Comparison of ENCODE assay signal across 18 cellular contexts in genomic region chr1:33085332-33085731, GRCh38. TPM values are rescaled to one million over a fixed set of nuclear protein-coding genes. Genes with fewer than 3 reads are reported as not detected.
DNase-seq lines count a peak whose midpoint lies in the region; ATAC-seq, FAIRE-seq and TF ChIP-seq lines count a peak whose summit lies in the region.
"Had no signal": no experiment of that assay in that cellular context is flagged by ENCODE, and none has a peak within 500 bp of the region (broad histone marks: within the 10 kb centered on the region; RNA-seq: fewer than 3 reads in every experiment).

No MANE protein-coding gene starts in this region.

- peak overlapping the region in 1 of 2 donors; percentile 32 for H3K4me3 Mint-ChIP-seq in CD14-positive monocyte
- H3K4me3 Mint-ChIP-seq: CD4-positive, alpha-beta memory T cell had no signal

- peaks cover 23 to 40% (median 25%) of the 10 kb centered on the region in 3 donors for H3K27me3 Mint-ChIP-seq in CD14-positive monocyte (ENCODE audit: low read depth in 3 of 3)
- H3K27me3 Mint-ChIP-seq: CD4-positive, alpha-beta memory T cell had no signal

- no peak overlapping the region for H3K9ac ChIP-seq in neuronal stem cell (ENCODE audit: low read depth, low read length, poor library complexity)
- H3K9ac ChIP-seq: GM23248 had no signal

- H2AK5ac ChIP-seq in neuronal stem cell (ENCODE audit: low read depth, low read length): no peak overlapping the region

- no peak overlapping the region for H2BK12ac ChIP-seq in neuronal stem cell (ENCODE audit: low read length)

- H2BK5ac ChIP-seq in neuronal stem cell (ENCODE audit: low read length): no peak overlapping the region

- FAIRE-seq in A549 (lab: Jason Lieb, UNC): no peak
- FAIRE-seq: GM12878, GM18507, H54 had no signal

- no peak overlapping the region for H4K91ac ChIP-seq in neuronal stem cell (ENCODE audit: low read depth, low read length, poor library complexity)

- no peaks in the 10 kb centered on the region for H3K9me3 ChIP-seq in A549
- no peaks in the 10 kb centered on the region for H3K9me3 ChIP-seq in neuronal stem cell (replicated peaks in 1 of 2; ENCODE audit: control insufficient read depth in 2 of 2, insufficient read depth in 1 of 2, low read depth in 1 of 2, low read length in 2 of 2)
- no peaks in the 10 kb centered on the region for H3K9me3 ChIP-seq in A673 (ENCODE audit: low read depth, low read length, poor library complexity, severe bottlenecking)

- CTCF ChIA-PET in A549 (lab: Yijun Ruan, JAX): interaction anchor here (0.9 to 7.4 kb wide), 19 partner anchors 9 to 256 kb away, joined by 3 to 40 read pairs (median 7); no protein-coding TSS in a partner anchor
- CTCF ChIA-PET in A673 (lab: Charles Lee): interaction anchor here (0.7 kb wide), 1 partner anchor 214 kb away, joined by 3 read pairs; no protein-coding TSS in a partner anchor

- no peak overlapping the region for H2BK15ac ChIP-seq in neuronal stem cell (ENCODE audit: low read length)

- H4K8ac ChIP-seq in neuronal stem cell (ENCODE audit: low read depth, low read length): no peak overlapping the region

- H3K27ac ChIP-seq in A549 (no peak overlapping the region), dorsolateral prefrontal cortex (peak overlapping the region in 47 of 59 donors; percentile 6 to 92 (median 53)), neuronal stem cell (replicated peaks; ENCODE audit: low read length) (no peak overlapping the region), A673 (ENCODE audit: low read depth, low read length, poor library complexity, severe bottlenecking) (no peak overlapping the region)
- H3K27ac ChIP-seq: 22Rv1, GM23248 had no signal

- no peaks in the 10 kb centered on the region for H3K36me3 ChIP-seq in neuronal stem cell (replicated peaks in 1 of 2; ENCODE audit: control insufficient read depth in 2 of 2, insufficient read depth in 2 of 2, low read length in 2 of 2)
- H3K36me3 ChIP-seq in A673 (ENCODE audit: insufficient read depth, low read length, poor library complexity, severe bottlenecking): no peaks in the 10 kb centered on the region

- POLR2A ChIA-PET in A549 (lab: Yijun Ruan, JAX) (no interaction called here), A673 (lab: Charles Lee; ENCODE audit: low non-redundant PET) (no interaction called here)

- H3K27me3 ChIP-seq in dorsolateral prefrontal cortex (no peaks in the 10 kb centered on the region), neuronal stem cell (ENCODE audit: control insufficient read depth in 3 of 3, insufficient read depth in 3 of 3, low read depth in 1 of 3, low read length in 3 of 3) (peaks cover 0 to 29% (median 2%) of the 10 kb centered on the region in 3 experiments), A673 (replicated peaks; ENCODE audit: insufficient read depth, low read depth, low read length, poor library complexity) (no peaks in the 10 kb centered on the region)

- H3K4me2 ChIP-seq in A549 (no peak overlapping the region), neuronal stem cell (ENCODE audit: insufficient read depth, low read length, poor library complexity, severe bottlenecking) (no peak overlapping the region)

- no peak for TF ChIP-seq POLR2A in A549 (IDR thresholded peaks at IDR 0.05; ENCODE audit: low read length)

- H3K4me1 ChIP-seq in A549 (0 out of 3 replicates have a peak, but pooled peaks cover 6% of the 10 kb centered on the region), neuronal stem cell (ENCODE audit: control insufficient read depth in 2 of 2, insufficient read depth in 1 of 2, low read depth in 1 of 2, low read length in 2 of 2) (peaks cover 2 to 3% of the 10 kb centered on the region in 2 donors), A673 (ENCODE audit: insufficient read depth, low read length, poor library complexity, severe bottlenecking) (peaks cover 3% of the 10 kb centered on the region)

- H3K4ac ChIP-seq in neuronal stem cell (ENCODE audit: low read length): no peak overlapping the region

- H3K36me3 Mint-ChIP-seq in CD14-positive monocyte: peaks cover 0 to 1% of the 10 kb centered on the region in 2 donors

- ATAC-seq in A549 (no peak), HG03097 (IDR thresholded peaks at IDR 0.05; ENCODE audit: low FRiP score, unreplicated experiment) (no peak)
- ATAC-seq: GM12878, HCT116 had no signal

- H3K9me3 Mint-ChIP-seq in CD14-positive monocyte: peaks cover 0 to 9% (median 0%) of the 10 kb centered on the region in 7 donors
- H3K9me3 Mint-ChIP-seq: CD4-positive, alpha-beta memory T cell had no signal

- no TSS peak for BruUV-seq in A673 (replicated peaks; lab: Mats Ljungman, UMichigan)

- no peak overlapping the region for H3K18ac ChIP-seq in neuronal stem cell (ENCODE audit: low read length)

- H3K79me1 ChIP-seq in neuronal stem cell (ENCODE audit: low read depth, low read length): no peaks in the 10 kb centered on the region

- H3K27ac Mint-ChIP-seq in CD14-positive monocyte: no peak overlapping the region

- H2AFZ ChIP-seq in neuronal stem cell (ENCODE audit: low read length): no peak overlapping the region
- H2AFZ ChIP-seq: GM23248 had no signal

- TF ChIP-seq CTCF in A549 (IDR thresholded peaks at IDR 0.05): no peak
- TF ChIP-seq CTCF in dorsolateral prefrontal cortex (IDR thresholded peaks at IDR 0.05 in 54 of 56, conservative IDR thresholded peaks at IDR 0.05 in 2 of 56; ENCODE audit: low read depth in 1 of 56, partially characterized antibody in 56 of 56): no peak
- no peak for TF ChIP-seq CTCF in A673 (conservative IDR thresholded peaks at IDR 0.05; ENCODE audit: low read depth, low read length)
- no peak for TF ChIP-seq CTCF in CD14-positive monocyte (IDR thresholded peaks at IDR 0.05)

- TF ChIP-seq EP300 in A549 (IDR thresholded peaks at IDR 0.05) (no peak), Ishikawa (IDR thresholded peaks at IDR 0.05; ENCODE audit: borderline replicate concordance) (no peak)

- WGBS in A549 (ENCODE audit: missing lambda C conversion rate): 63% methylated on average over 4 of the region's 4 CpGs
- no CpG with 5 or more reads among the region's 4 CpGs for WGBS in neuronal stem cell (ENCODE audit: extremely low coverage in 2 of 2, insufficient read length in 2 of 2, insufficient replicate concordance in 1 of 2), 2 donors

- no peak overlapping the region for H2BK120ac ChIP-seq in neuronal stem cell (ENCODE audit: low read depth, low read length)

- DNase-seq in A549 (ENCODE audit: low read depth in 1 of 2, low spot score in 1 of 2): no peak
- no peak for DNase-seq in dorsolateral prefrontal cortex
- no peak for DNase-seq in neuronal stem cell (ENCODE audit: low spot score)
- no peak for DNase-seq in A673 (ENCODE audit: low spot score)
- no peak for DNase-seq in retina
- DNase-seq in CD14-positive monocyte (ENCODE audit: low spot score): no peak
- DNase-seq: ACHN; C1 segment of cervical spinal cord; CD4-positive, alpha-beta memory T cell; DMS79; GM23248 had no signal

- H3K4me3 ChIP-seq in A549 (no peak overlapping the region), dorsolateral prefrontal cortex (no peak overlapping the region), neuronal stem cell (ENCODE audit: low read length in 2 of 2) (no peak overlapping the region), A673 (ENCODE audit: low read depth, low read length, poor library complexity, severe bottlenecking) (no peak overlapping the region)
- H3K4me3 ChIP-seq: GM12878, GM23248 had no signal

- H3K14ac ChIP-seq in neuronal stem cell (ENCODE audit: low read length): no peak overlapping the region

- peaks cover 37% of the 10 kb centered on the region for H3K4me1 Mint-ChIP-seq in CD14-positive monocyte

- TF ChIP-seq RAD21 in A549 (conservative IDR thresholded peaks at IDR 0.05 in 1 of 2, IDR thresholded peaks at IDR 0.05 in 1 of 2) (no peak), Ishikawa (IDR thresholded peaks at IDR 0.05; ENCODE audit: low read depth) (no peak)

- intact Hi-C loops in dorsolateral prefrontal cortex (cut with DNase I): loop anchor here (5.0 to 10.0 kb wide), 4 partner anchors 51 to 691 kb away; partner anchors contain the start of genes RNF19B (in 2 of the 2), AK2 (in 1 of the 2) and BSDC1 (in 1 of the 2)
- intact Hi-C loops in A673 (cut with micrococcal nuclease; ENCODE audit: unreplicated experiment): loop anchor here (5.0 to 10.0 kb wide), 3 partner anchors 153 to 683 kb away; no protein-coding TSS in a partner anchor
- intact Hi-C loops in CD14-positive monocyte (cut with micrococcal nuclease): loop anchor here in 1 of 2 donors (5.0 to 10.0 kb wide), 2 partner anchors 151 to 208 kb away; no protein-coding TSS in a partner anchor

- peak overlapping the region; percentile 5 for H3K23ac ChIP-seq in neuronal stem cell (ENCODE audit: low read depth, low read length, poor library complexity)

TF ChIP-seq in A549, 52 proteins besides CTCF, POLR2A, EP300 and RAD21:
- peak; percentile 38 to 60; a peak in 3 of 4 replicates for TF ChIP-seq CEBPB (IDR thresholded peaks at IDR 0.05)
- TF ChIP-seq CHD4 (IDR thresholded peaks at IDR 0.05; ENCODE audit: borderline replicate concordance): no peak
- no peak for TF ChIP-seq NR3C1 (IDR thresholded peaks at IDR 0.05)

TF ChIP-seq in Ishikawa, 13 proteins besides CTCF, POLR2A, EP300 and RAD21 (continues in another document):
- TF ChIP-seq YY1 (IDR thresholded peaks at IDR 0.05; ENCODE audit: low read depth): no peak

RNA-seq across cellular contexts. Expression of gene AZIN2, which starts 4.4 kb away (rescaled TPM):
- 1.7 and 1.9 TPM in 2 replicates for polyA plus RNA-seq in A549 (2011; rRNA removed)
- polyA plus RNA-seq in A549 (2012; cell fraction: cytosol; rRNA removed): 1.6 and 2.1 TPM in 2 replicates
- 2.9 and 3.2 TPM in 2 replicates for polyA plus RNA-seq in A549 (2012; cell fraction: nucleus; rRNA removed)
- polyA plus RNA-seq in A549 (2017; fragmentation: RNase III; extraction: RNeasy Plus Mini Kit Qiagen cat#74134 plus additional on column Dnase treatment): 0.83 to 1.6 TPM (median 1.6 TPM) in 3 replicates
- 2.2 and 4.8 TPM in 2 replicates for polyA minus RNA-seq in A549 (2011; rRNA and poly(A)+ RNA removed)
- 10 to 100 TPM; 22.5 to 68.9 (median 42.9) TPM for total RNA-seq in dorsolateral prefrontal cortex
- 5.9 TPM for polyA plus RNA-seq in neuronal stem cell (2013, experiment 1 of 2)
- 6.1 TPM for polyA plus RNA-seq in neuronal stem cell (2013, experiment 2 of 2)
- total RNA-seq in A673 (2021): 3.6 and 4.6 TPM in 2 replicates
- polyA plus RNA-seq in CD14-positive monocyte: under 1 TPM in 1 of 2 donors, not detected in 1; 0.89 TPM

RNA-seq across cellular contexts. Expression of gene AK2, which starts 48.6 kb away (rescaled TPM):
- polyA plus RNA-seq in A549 (2011; rRNA removed) (148 and 164 TPM in 2 replicates), A549 (2017; fragmentation: RNase III; extraction: RNeasy Plus Mini Kit Qiagen cat#74134 plus additional on column Dnase treatment) (174 to 179 TPM (median 178 TPM) in 3 replicates), CD14-positive monocyte (100 to 1,000 TPM; 162 to 180 TPM)
- 139 and 163 TPM in 2 replicates for polyA plus RNA-seq in A549 (2012; cell fraction: cytosol; rRNA removed)
- 85.9 and 144 TPM in 2 replicates for polyA plus RNA-seq in A549 (2012; cell fraction: nucleus; rRNA removed)
- 62.3 and 65.2 TPM in 2 replicates for polyA minus RNA-seq in A549 (2011; rRNA and poly(A)+ RNA removed)
- total RNA-seq in dorsolateral prefrontal cortex (100 to 1,000 TPM in 6 of 120 experiments, 10 to 100 TPM in 114; 59.4 to 114 (median 81.1) TPM), A673 (2021) (196 and 208 TPM in 2 replicates)
- polyA plus RNA-seq in neuronal stem cell (2013, experiment 1 of 2): 47.7 TPM
- 46.5 TPM for polyA plus RNA-seq in neuronal stem cell (2013, experiment 2 of 2)

Comparison
In these comparisons a context has a peak if more than half of its experiments do, and no peak if none do; other contexts are left out.
1. H3K27ac ChIP-seq: peak in dorsolateral prefrontal cortex (47 of 59); none in A549 (0 of 2), neuronal stem cell (single experiment) and A673 (single experiment).